Comparison of ENCODE assay signal across 8 cellular contexts in genomic region chr1:241846862-241847539, GRCh38. TPM values are rescaled to one million over a fixed set of nuclear protein-coding genes. Genes with fewer than 3 reads are reported as not detected.
DNase-seq lines count a peak whose midpoint lies in the region; ATAC-seq and TF ChIP-seq lines count a peak whose summit lies in the region.

No MANE protein-coding gene starts in this region.

- no peaks in the 10 kb centered on the region for H3K27me3 ChIP-seq in right cardiac atrium (ENCODE audit: control insufficient read depth, insufficient read depth)

- H3K4me3 ChIP-seq in right cardiac atrium (ENCODE audit: low read length), result peak overlapping the region; percentile 78
- H3K4me3 ChIP-seq in astrocyte of the spinal cord (ENCODE audit: low read depth, low read length), result peak overlapping the region; percentile 95

- H3K4me1 ChIP-seq in right cardiac atrium (ENCODE audit: control insufficient read depth, insufficient read depth, low read length), result no peaks in the 10 kb centered on the region

- in situ Hi-C loops in astrocyte of the spinal cord (cut with HindIII; ENCODE audit: low sequenced_read_pairs), result no loop called here

- no peaks in the 10 kb centered on the region for H3K36me3 Mint-ChIP-seq in mesothelial cell of epicardium

- peak overlapping the region; percentile 99 for H3K4me3 Mint-ChIP-seq in mesothelial cell of epicardium

- WGBS in right cardiac atrium, result 78% methylated on average over 4 of the region's 4 CpGs

- no peak for TF ChIP-seq CTCF in astrocyte of the spinal cord (IDR thresholded peaks at IDR 0.05; ENCODE audit: low read depth, low read length)
- no peak for TF ChIP-seq CTCF in mesothelial cell of epicardium (IDR thresholded peaks at IDR 0.05; ENCODE audit: unreplicated experiment)

- DNase-seq in right cardiac atrium (no peak), cardiac septum (ENCODE audit: low spot score) (no peak), astrocyte of the spinal cord (ENCODE audit: low read depth, low spot score) (no peak), mesothelial cell of epicardium (ENCODE audit: low spot score in 2 of 2, unreplicated experiment in 2 of 2) (no peak), islet precursor cell (no peak), mesenteric fat pad (ENCODE audit: low spot score) (no peak)
- no peak for DNase-seq in stimulated activated CD4-positive, alpha-beta T cell treated with anti-CD3 and anti-CD28 coated beads, Interleukin-1b, Interleukin-23, amount 100 ng/mL, for 48 hours

- ATAC-seq in right cardiac atrium (no peak), GM18519 (IDR thresholded peaks at IDR 0.05; ENCODE audit: low FRiP score, unreplicated experiment) (no peak)

- intact Hi-C loops in right cardiac atrium (cut with DNase I), result loop anchor here in 1 of 4 donors (10.0 kb wide), 1 partner anchor 242 kb away; no protein-coding TSS in a partner anchor
- intact Hi-C loops in cardiac septum (cut with DNase I), result loop anchor here (5.0 to 10.0 kb wide), 2 partner anchors 212 to 325 kb away; no protein-coding TSS in a partner anchor

- H3K27ac Mint-ChIP-seq in mesothelial cell of epicardium, result peak overlapping the region; percentile 98

- no peak overlapping the region for H3K27ac ChIP-seq in right cardiac atrium (ENCODE audit: low read length)

- H3K27me3 Mint-ChIP-seq in mesothelial cell of epicardium (ENCODE audit: low read depth), result peaks cover 5% of the 10 kb centered on the region

- H3K9me3 ChIP-seq in right cardiac atrium (ENCODE audit: control insufficient read depth, low read length), result no peaks in the 10 kb centered on the region

- H3K9me3 Mint-ChIP-seq in mesothelial cell of epicardium, result no peaks in the 10 kb centered on the region

- peaks cover 25% of the 10 kb centered on the region for H3K4me1 Mint-ChIP-seq in mesothelial cell of epicardium

RNA-seq across cellular contexts. Expression of gene EXO1, which starts 1.0 kb away (rescaled TPM):
- total RNA-seq in right cardiac atrium (under 1 TPM in 2 of 4 donors, not detected in 2; 0.74 to 0.83 TPM), cardiac septum (0.40 TPM), mesothelial cell of epicardium (8.3 to 9.4 TPM (median 8.4 TPM) in 3 replicates), mesenteric fat pad (0.48 TPM)
- 0.23 TPM for polyA plus RNA-seq in right cardiac atrium
